Comparison of ENCODE assay signal across 1 cellular context in the genomic region with DNA sequence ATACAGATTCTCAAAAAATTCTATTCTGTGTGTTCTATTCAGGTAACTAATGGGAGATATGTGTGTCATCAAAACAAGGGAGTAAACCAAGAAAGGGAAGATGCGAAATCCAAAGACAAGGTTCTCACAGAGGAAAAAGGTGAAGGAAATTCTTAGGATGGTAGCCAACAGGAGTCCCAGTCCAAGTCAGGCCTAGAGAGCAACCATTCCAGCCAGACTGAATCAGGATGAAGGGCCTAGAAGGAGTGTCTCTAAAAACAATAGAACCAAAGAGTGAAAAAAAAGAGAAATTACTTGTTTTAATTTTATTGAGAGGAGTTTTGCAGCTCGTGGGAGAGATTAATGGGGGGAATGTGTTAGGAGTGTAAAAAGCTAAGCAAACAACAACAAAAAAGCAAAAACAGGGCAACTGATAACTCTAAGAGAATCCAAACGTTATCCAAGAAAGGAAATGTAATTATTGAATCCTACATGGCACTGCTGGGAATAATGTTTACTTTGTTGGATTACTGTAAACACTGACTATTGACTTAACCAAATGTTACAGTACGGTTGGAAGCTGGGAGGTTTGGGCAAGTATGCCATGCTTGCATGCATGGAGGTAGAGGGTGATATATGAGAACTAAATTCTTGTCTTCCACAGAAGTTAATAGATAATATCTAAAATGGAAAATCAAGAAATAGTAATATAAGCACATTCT.
TF ChIP-seq lines count a peak whose summit lies in the region.

No MANE protein-coding gene starts in this region.

TF ChIP-seq in HepG2, 621 proteins besides CTCF, POLR2A, EP300 and RAD21 (continues in another document):
- no peak for TF ChIP-seq KDM2A (CRISPR knock-in tag; IDR thresholded peaks at IDR 0.05; ENCODE audit: borderline replicate concordance, low read depth)
- TF ChIP-seq POGZ (CRISPR knock-in tag; IDR thresholded peaks at IDR 0.05) = peak; percentile 63; the same call in 1 of the 2 replicates
- TF ChIP-seq, protein P1, sequence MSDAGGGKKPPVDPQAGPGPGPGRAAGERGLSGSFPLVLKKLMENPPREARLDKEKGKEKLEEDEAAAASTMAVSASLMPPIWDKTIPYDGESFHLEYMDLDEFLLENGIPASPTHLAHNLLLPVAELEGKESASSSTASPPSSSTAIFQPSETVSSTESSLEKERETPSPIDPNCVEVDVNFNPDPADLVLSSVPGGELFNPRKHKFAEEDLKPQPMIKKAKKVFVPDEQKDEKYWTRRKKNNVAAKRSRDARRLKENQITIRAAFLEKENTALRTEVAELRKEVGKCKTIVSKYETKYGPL (CRISPR knock-in tag; IDR thresholded peaks at IDR 0.05) = no peak
- TF ChIP-seq, protein P2, sequence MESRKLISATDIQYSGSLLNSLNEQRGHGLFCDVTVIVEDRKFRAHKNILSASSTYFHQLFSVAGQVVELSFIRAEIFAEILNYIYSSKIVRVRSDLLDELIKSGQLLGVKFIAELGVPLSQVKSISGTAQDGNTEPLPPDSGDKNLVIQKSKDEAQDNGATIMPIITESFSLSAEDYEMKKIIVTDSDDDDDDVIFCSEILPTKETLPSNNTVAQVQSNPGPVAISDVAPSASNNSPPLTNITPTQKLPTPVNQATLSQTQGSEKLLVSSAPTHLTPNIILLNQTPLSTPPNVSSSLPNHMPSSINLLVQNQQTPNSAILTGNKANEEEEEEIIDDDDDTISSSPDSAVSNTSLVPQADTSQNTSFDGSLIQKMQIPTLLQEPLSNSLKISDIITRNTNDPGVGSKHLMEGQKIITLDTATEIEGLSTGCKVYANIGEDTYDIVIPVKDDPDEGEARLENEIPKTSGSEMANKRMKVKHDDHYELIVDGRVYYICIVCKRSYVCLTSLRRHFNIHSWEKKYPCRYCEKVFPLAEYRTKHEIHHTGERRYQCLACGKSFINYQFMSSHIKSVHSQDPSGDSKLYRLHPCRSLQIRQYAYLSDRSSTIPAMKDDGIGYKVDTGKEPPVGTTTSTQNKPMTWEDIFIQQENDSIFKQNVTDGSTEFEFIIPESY (CRISPR knock-in tag; IDR thresholded peaks at IDR 0.05) = no peak
- TF ChIP-seq, protein P3, sequence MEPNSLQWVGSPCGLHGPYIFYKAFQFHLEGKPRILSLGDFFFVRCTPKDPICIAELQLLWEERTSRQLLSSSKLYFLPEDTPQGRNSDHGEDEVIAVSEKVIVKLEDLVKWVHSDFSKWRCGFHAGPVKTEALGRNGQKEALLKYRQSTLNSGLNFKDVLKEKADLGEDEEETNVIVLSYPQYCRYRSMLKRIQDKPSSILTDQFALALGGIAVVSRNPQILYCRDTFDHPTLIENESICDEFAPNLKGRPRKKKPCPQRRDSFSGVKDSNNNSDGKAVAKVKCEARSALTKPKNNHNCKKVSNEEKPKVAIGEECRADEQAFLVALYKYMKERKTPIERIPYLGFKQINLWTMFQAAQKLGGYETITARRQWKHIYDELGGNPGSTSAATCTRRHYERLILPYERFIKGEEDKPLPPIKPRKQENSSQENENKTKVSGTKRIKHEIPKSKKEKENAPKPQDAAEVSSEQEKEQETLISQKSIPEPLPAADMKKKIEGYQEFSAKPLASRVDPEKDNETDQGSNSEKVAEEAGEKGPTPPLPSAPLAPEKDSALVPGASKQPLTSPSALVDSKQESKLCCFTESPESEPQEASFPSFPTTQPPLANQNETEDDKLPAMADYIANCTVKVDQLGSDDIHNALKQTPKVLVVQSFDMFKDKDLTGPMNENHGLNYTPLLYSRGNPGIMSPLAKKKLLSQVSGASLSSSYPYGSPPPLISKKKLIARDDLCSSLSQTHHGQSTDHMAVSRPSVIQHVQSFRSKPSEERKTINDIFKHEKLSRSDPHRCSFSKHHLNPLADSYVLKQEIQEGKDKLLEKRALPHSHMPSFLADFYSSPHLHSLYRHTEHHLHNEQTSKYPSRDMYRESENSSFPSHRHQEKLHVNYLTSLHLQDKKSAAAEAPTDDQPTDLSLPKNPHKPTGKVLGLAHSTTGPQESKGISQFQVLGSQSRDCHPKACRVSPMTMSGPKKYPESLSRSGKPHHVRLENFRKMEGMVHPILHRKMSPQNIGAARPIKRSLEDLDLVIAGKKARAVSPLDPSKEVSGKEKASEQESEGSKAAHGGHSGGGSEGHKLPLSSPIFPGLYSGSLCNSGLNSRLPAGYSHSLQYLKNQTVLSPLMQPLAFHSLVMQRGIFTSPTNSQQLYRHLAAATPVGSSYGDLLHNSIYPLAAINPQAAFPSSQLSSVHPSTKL (CRISPR knock-in tag; IDR thresholded peaks at IDR 0.05) = peak; percentile 71
- TF ChIP-seq CHD2 (IDR thresholded peaks at IDR 0.05; ENCODE audit: low read depth, low read length) = no peak
- TF ChIP-seq IKZF4 (CRISPR knock-in tag; IDR thresholded peaks at IDR 0.05; ENCODE audit: borderline replicate concordance, low read depth, not compliant biosample characterization) = no peak
- TF ChIP-seq CREB1 (IDR thresholded peaks at IDR 0.05) = no peak
- peak; percentile 40; the same call in 1 of the 2 replicates for TF ChIP-seq CREB1 (CRISPR knock-in tag; IDR thresholded peaks at IDR 0.05)
- TF ChIP-seq TCF12 (IDR thresholded peaks at IDR 0.05) = no peak
- TF ChIP-seq TCF12 (CRISPR knock-in tag; IDR thresholded peaks at IDR 0.05) = no peak
- TF ChIP-seq SAP130 (CRISPR knock-in tag; IDR thresholded peaks at IDR 0.05; ENCODE audit: low read depth) = 0 out of 2 replicates have a peak, but pooled peaks have one; percentile 16
- no peak for TF ChIP-seq NFYC (CRISPR knock-in tag; IDR thresholded peaks at IDR 0.05)
- no peak for TF ChIP-seq MZF1 (CRISPR knock-in tag; IDR thresholded peaks at IDR 0.05; ENCODE audit: borderline replicate concordance)
- TF ChIP-seq AGO2 (optimal IDR thresholded peaks at IDR 0.05; ENCODE audit: low read depth, low read length) = no peak
- TF ChIP-seq ZNF564 (CRISPR knock-in tag; IDR thresholded peaks at IDR 0.05) = no peak
- TF ChIP-seq ZNF30 (CRISPR knock-in tag; IDR thresholded peaks at IDR 0.05) = no peak
- peak; percentile 40; the same call in 1 of the 2 replicates for TF ChIP-seq ELF3 (CRISPR knock-in tag; IDR thresholded peaks at IDR 0.05)
- no peak for TF ChIP-seq KDM6A (CRISPR knock-in tag; IDR thresholded peaks at IDR 0.05; ENCODE audit: low read depth)
- TF ChIP-seq SP4 (CRISPR knock-in tag; IDR thresholded peaks at IDR 0.05) = no peak
- TF ChIP-seq PCBP1 (IDR thresholded peaks at IDR 0.05; ENCODE audit: borderline replicate concordance, low read depth, low read length) = no peak
- TF ChIP-seq, protein P4, sequence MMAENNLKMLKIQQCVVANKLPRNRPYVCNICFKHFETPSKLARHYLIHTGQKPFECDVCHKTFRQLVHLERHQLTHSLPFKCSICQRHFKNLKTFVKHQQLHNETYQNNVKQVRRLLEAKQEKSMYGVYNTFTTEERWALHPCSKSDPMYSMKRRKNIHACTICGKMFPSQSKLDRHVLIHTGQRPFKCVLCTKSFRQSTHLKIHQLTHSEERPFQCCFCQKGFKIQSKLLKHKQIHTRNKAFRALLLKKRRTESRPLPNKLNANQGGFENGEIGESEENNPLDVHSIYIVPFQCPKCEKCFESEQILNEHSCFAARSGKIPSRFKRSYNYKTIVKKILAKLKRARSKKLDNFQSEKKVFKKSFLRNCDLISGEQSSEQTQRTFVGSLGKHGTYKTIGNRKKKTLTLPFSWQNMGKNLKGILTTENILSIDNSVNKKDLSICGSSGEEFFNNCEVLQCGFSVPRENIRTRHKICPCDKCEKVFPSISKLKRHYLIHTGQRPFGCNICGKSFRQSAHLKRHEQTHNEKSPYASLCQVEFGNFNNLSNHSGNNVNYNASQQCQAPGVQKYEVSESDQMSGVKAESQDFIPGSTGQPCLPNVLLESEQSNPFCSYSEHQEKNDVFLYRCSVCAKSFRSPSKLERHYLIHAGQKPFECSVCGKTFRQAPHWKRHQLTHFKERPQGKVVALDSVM (CRISPR knock-in tag; IDR thresholded peaks at IDR 0.05) = no peak
- TF ChIP-seq ZNF850 (CRISPR knock-in tag; conservative IDR thresholded peaks at IDR 0.05) = no peak
- no peak for TF ChIP-seq ZNF724P (CRISPR knock-in tag; IDR thresholded peaks at IDR 0.05; ENCODE audit: borderline replicate concordance)
- TF ChIP-seq KDM3A (CRISPR knock-in tag; IDR thresholded peaks at IDR 0.05; ENCODE audit: low read depth) = no peak
- TF ChIP-seq U2AF1 (optimal IDR thresholded peaks at IDR 0.05; ENCODE audit: low read depth, low read length) = no peak
- TF ChIP-seq ZNF235 (CRISPR knock-in tag; IDR thresholded peaks at IDR 0.05; ENCODE audit: borderline replicate concordance) = no peak
- no peak for TF ChIP-seq ZNF34 (CRISPR knock-in tag; IDR thresholded peaks at IDR 0.05; ENCODE audit: borderline replicate concordance)
- TF ChIP-seq, protein P5, sequence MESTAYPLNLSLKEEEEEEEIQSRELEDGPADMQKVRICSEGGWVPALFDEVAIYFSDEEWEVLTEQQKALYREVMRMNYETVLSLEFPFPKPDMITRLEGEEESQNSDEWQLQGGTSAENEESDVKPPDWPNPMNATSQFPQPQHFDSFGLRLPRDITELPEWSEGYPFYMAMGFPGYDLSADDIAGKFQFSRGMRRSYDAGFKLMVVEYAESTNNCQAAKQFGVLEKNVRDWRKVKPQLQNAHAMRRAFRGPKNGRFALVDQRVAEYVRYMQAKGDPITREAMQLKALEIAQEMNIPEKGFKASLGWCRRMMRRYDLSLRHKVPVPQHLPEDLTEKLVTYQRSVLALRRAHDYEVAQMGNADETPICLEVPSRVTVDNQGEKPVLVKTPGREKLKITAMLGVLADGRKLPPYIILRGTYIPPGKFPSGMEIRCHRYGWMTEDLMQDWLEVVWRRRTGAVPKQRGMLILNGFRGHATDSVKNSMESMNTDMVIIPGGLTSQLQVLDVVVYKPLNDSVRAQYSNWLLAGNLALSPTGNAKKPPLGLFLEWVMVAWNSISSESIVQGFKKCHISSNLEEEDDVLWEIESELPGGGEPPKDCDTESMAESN (CRISPR knock-in tag; conservative IDR thresholded peaks at IDR 0.05) = no peak
- no peak for TF ChIP-seq TARDBP (CRISPR knock-in tag; IDR thresholded peaks at IDR 0.05)
- no peak for TF ChIP-seq ZNF543 (CRISPR knock-in tag; IDR thresholded peaks at IDR 0.05)
- no peak for TF ChIP-seq HOXA3 (CRISPR knock-in tag; IDR thresholded peaks at IDR 0.05)
- peak; percentile 16; the same call in 1 of the 2 replicates for TF ChIP-seq LCORL (IDR thresholded peaks at IDR 0.05)
- no peak for TF ChIP-seq LCORL (CRISPR knock-in tag; IDR thresholded peaks at IDR 0.05)
- TF ChIP-seq ZFP36L2 (CRISPR knock-in tag; IDR thresholded peaks at IDR 0.05) = no peak
- TF ChIP-seq, protein P6, sequence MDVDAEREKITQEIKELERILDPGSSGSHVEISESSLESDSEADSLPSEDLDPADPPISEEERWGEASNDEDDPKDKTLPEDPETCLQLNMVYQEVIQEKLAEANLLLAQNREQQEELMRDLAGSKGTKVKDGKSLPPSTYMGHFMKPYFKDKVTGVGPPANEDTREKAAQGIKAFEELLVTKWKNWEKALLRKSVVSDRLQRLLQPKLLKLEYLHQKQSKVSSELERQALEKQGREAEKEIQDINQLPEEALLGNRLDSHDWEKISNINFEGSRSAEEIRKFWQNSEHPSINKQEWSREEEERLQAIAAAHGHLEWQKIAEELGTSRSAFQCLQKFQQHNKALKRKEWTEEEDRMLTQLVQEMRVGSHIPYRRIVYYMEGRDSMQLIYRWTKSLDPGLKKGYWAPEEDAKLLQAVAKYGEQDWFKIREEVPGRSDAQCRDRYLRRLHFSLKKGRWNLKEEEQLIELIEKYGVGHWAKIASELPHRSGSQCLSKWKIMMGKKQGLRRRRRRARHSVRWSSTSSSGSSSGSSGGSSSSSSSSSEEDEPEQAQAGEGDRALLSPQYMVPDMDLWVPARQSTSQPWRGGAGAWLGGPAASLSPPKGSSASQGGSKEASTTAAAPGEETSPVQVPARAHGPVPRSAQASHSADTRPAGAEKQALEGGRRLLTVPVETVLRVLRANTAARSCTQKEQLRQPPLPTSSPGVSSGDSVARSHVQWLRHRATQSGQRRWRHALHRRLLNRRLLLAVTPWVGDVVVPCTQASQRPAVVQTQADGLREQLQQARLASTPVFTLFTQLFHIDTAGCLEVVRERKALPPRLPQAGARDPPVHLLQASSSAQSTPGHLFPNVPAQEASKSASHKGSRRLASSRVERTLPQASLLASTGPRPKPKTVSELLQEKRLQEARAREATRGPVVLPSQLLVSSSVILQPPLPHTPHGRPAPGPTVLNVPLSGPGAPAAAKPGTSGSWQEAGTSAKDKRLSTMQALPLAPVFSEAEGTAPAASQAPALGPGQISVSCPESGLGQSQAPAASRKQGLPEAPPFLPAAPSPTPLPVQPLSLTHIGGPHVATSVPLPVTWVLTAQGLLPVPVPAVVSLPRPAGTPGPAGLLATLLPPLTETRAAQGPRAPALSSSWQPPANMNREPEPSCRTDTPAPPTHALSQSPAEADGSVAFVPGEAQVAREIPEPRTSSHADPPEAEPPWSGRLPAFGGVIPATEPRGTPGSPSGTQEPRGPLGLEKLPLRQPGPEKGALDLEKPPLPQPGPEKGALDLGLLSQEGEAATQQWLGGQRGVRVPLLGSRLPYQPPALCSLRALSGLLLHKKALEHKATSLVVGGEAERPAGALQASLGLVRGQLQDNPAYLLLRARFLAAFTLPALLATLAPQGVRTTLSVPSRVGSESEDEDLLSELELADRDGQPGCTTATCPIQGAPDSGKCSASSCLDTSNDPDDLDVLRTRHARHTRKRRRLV (CRISPR knock-in tag; IDR thresholded peaks at IDR 0.05) = no peak
- TF ChIP-seq, protein P7, sequence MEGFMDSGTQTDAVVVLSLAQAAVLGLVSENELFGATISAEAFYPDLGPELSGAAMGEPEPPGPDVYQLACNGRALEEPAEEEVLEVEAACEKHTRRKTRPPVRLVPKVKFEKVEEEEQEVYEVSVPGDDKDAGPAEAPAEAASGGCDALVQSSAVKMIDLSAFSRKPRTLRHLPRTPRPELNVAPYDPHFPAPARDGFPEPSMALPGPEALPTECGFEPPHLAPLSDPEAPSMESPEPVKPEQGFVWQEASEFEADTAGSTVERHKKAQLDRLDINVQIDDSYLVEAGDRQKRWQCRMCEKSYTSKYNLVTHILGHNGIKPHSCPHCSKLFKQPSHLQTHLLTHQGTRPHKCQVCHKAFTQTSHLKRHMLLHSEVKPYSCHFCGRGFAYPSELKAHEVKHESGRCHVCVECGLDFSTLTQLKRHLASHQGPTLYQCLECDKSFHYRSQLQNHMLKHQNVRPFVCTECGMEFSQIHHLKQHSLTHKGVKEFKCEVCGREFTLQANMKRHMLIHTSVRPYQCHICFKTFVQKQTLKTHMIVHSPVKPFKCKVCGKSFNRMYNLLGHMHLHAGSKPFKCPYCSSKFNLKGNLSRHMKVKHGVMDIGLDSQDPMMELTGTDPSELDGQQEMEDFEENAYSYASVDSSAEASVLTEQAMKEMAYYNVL (CRISPR knock-in tag; IDR thresholded peaks at IDR 0.05; ENCODE audit: borderline replicate concordance) = no peak
- TF ChIP-seq ZNF766 (CRISPR knock-in tag; IDR thresholded peaks at IDR 0.05; ENCODE audit: borderline replicate concordance) = no peak
- no peak for TF ChIP-seq ZNF343 (CRISPR knock-in tag; IDR thresholded peaks at IDR 0.05)
- no peak for TF ChIP-seq POLR2AphosphoS5 (IDR thresholded peaks at IDR 0.05; ENCODE audit: low read depth, low read length)
- no peak for TF ChIP-seq RORA (CRISPR knock-in tag; IDR thresholded peaks at IDR 0.05)
- no peak for TF ChIP-seq DNMT3B (CRISPR knock-in tag; conservative IDR thresholded peaks at IDR 0.05)
- TF ChIP-seq, protein P8, sequence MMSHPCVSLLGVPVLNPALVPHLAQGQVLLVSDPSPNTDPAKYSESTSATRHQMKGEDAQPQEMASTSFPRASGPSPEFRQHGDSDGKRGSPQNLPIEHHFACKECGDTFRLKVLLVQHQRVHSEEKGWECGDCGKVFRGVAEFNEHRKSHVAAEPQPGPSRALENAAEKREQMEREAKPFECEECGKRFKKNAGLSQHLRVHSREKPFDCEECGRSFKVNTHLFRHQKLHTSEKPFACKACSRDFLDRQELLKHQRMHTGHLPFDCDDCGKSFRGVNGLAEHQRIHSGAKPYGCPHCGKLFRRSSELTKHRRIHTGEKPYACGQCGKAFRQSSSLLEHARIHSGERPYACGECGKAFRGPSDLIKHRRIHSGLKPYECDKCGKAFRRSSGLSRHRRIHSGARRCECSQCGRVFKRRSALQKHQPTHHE (CRISPR knock-in tag; IDR thresholded peaks at IDR 0.05; ENCODE audit: borderline replicate concordance) = no peak
- TF ChIP-seq SNRNP70 (IDR thresholded peaks at IDR 0.05; ENCODE audit: low read depth, low read length) = no peak
- peak; percentile 79 for TF ChIP-seq ZNF317 (CRISPR knock-in tag; IDR thresholded peaks at IDR 0.05)
